ENCODE assay signal across 9 cellular contexts in the genomic region with DNA sequence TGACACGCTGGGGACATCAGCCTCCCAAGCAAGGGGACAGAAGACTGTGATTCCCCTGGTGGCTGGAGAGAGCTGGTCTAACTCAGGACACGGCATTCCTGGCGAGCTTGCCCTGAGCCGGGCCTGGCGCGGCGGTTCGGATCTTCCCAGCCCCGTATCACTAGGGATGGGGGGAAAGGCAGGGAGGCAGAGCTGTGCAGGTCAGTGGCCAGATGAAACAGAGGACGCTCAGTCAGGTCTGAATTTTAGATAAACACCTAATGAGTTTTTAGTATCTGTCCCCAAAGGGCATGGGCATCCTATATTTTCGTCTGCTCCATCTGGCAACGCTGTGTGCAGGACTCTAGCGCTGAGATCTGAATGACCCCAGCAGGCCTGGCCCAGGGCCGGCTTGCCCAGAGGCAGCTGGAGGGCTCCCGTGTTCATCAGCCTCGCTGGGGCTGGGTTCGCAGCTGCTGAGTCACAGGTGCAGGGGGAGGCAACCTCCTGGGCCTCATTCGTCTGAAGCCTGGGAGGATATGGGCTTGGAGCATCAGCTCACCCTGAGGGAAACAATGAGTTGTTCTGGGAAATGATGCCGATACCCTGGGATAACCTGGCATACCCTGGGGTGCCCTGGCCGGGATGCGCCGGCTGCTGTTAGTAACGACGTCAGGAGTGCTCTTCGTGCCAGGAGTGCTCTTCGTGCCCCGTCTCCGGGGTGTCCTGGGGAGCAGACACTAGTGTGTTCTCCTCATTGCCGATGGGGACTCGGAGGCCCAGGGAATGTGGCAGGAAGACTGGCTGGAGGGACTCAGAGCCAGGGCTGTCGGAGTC. TPM values are rescaled to one million over a fixed set of nuclear protein-coding genes. Genes with fewer than 3 reads are reported as not detected.
DNase-seq lines count a peak whose midpoint lies in the region; ATAC-seq and TF ChIP-seq lines count a peak whose summit lies in the region.
"Had no signal": no experiment of that assay in that cellular context is flagged by ENCODE, and none has a peak within 500 bp of the region (broad histone marks: within the 10 kb centered on the region; RNA-seq: fewer than 3 reads in every experiment).

No MANE protein-coding gene starts in this region.

- DNase-seq in MCF 10A (ENCODE audit: unreplicated experiment), result peak; percentile 92
- DNase-seq in mammary epithelial cell, result no peak
- DNase-seq in PC-3, result peak; percentile 81
- DNase-seq in fibroblast of mammary gland (ENCODE audit: low read depth), result peak; percentile 50
- DNase-seq in stimulated activated CD4-positive, alpha-beta T cell treated with anti-CD3 and anti-CD28 coated beads, Interleukin-4, amount 100 ng/mL, for 24 hours, result no peak
- no peak for DNase-seq in Kasumi-1 (lab: John Stamatoyannopoulos, UW)
- DNase-seq in progenitor cell of endocrine pancreas (ENCODE audit: low spot score, unreplicated experiment), result no peak

- H3K36me3 ChIP-seq in mammary epithelial cell (ENCODE audit: insufficient read depth, low read length) (no peaks in the 10 kb centered on the region), PC-3 (ENCODE audit: low read depth, low read length) (peaks cover 3% of the 10 kb centered on the region; the same call in 1 of the 2 replicates), skeletal muscle satellite cell (ENCODE audit: insufficient read depth, low read length) (no peaks in the 10 kb centered on the region)
- H3K36me3 ChIP-seq: thoracic aorta had no signal

- ATAC-seq in PC-3, result peak; percentile 91

- POLR2A ChIA-PET in MCF 10A (lab: Yijun Ruan, JAX) (interaction anchor here (0.5 kb wide), 1 partner anchor 215 kb away, joined by 4 read pairs; no protein-coding TSS in a partner anchor), PC-3 (lab: Charles Lee; ENCODE audit: unreplicated experiment) (no interaction called here)

- H3K27me3 Mint-ChIP-seq in MCF 10A (ENCODE audit: insufficient read depth, unreplicated experiment) (no peaks in the 10 kb centered on the region), progenitor cell of endocrine pancreas (peaks cover 18% of the 10 kb centered on the region)

- H3K4me2 ChIP-seq in mammary epithelial cell (ENCODE audit: insufficient read depth, low read depth, low read length) (no peak overlapping the region), PC-3 (ENCODE audit: low read length) (peak overlapping the region; percentile 21), skeletal muscle satellite cell (ENCODE audit: low read length) (peak overlapping the region; percentile 66)

- H3K4me1 ChIP-seq in mammary epithelial cell (ENCODE audit: insufficient read depth, low read length) (no peaks in the 10 kb centered on the region), PC-3 (ENCODE audit: insufficient read depth, low read length) (peaks cover 26% of the 10 kb centered on the region), skeletal muscle satellite cell (ENCODE audit: control insufficient read depth, insufficient read depth, low read length) (peaks cover 9% of the 10 kb centered on the region)

- no peak overlapping the region for H3K27ac ChIP-seq in mammary epithelial cell (ENCODE audit: insufficient read depth, low read depth, low read length)
- H3K27ac ChIP-seq in PC-3 (ENCODE audit: low read length), result peak overlapping the region; percentile 27
- H3K27ac ChIP-seq: thoracic aorta had no signal

- in situ Hi-C loops in mammary epithelial cell (cut with MboI; ENCODE audit: low sequenced_read_pairs in 2 of 2), result no loop called here

- no peak for TF ChIP-seq CTCF in MCF 10A (IDR thresholded peaks at IDR 0.05; ENCODE audit: unreplicated experiment)
- TF ChIP-seq CTCF in mammary epithelial cell (conservative IDR thresholded peaks at IDR 0.05 in 1 of 2, IDR thresholded peaks at IDR 0.05 in 1 of 2; ENCODE audit: extremely low read depth in 1 of 2, insufficient read depth in 1 of 2, low read depth in 1 of 2, low read length in 2 of 2), result no peak
- no peak for TF ChIP-seq CTCF in PC-3 (conservative IDR thresholded peaks at IDR 0.05; ENCODE audit: low read depth, low read length)
- TF ChIP-seq CTCF in fibroblast of mammary gland (conservative IDR thresholded peaks at IDR 0.05; ENCODE audit: control insufficient read depth, insufficient read depth, low read depth, low read length), result no peak
- no peak for TF ChIP-seq CTCF in progenitor cell of endocrine pancreas (IDR thresholded peaks at IDR 0.05; ENCODE audit: unreplicated experiment)

- H4K20me1 ChIP-seq in mammary epithelial cell (ENCODE audit: insufficient read depth, low read length) (no peaks in the 10 kb centered on the region), PC-3 (ENCODE audit: low read length) (no peaks in the 10 kb centered on the region)

- intact Hi-C loops in MCF 10A (cut with micrococcal nuclease) (no loop called here), mammary epithelial cell (cut with micrococcal nuclease) (no loop called here), PC-3 (cut with micrococcal nuclease) (no loop called here)

- H3K79me2 ChIP-seq in mammary epithelial cell (ENCODE audit: insufficient read depth, low read length), result no peaks in the 10 kb centered on the region
- no peaks in the 10 kb centered on the region for H3K79me2 ChIP-seq in PC-3 (ENCODE audit: low read length)

- dilution Hi-C loops in mammary epithelial cell (cut with HindIII; ENCODE audit: low sequenced_read_pairs), result no loop called here

- no TSS peak for BruUV-seq in MCF 10A (replicated peaks; lab: Mats Ljungman, UMichigan)
- no TSS peak for BruUV-seq in mammary epithelial cell (replicated peaks; lab: Mats Ljungman, UMichigan)
- BruUV-seq in PC-3 (replicated peaks; lab: Mats Ljungman, UMichigan), result no TSS peak

- no peaks in the 10 kb centered on the region for H3K9me3 ChIP-seq in mammary epithelial cell (replicated peaks; ENCODE audit: insufficient read depth, low read length)
- peaks cover 13% of the 10 kb centered on the region; the same call in 1 of the 2 replicates for H3K9me3 ChIP-seq in PC-3 (ENCODE audit: low read length)
- peaks cover 8% of the 10 kb centered on the region for H3K9me3 ChIP-seq in skeletal muscle satellite cell (replicated peaks; ENCODE audit: low read length)

- no peaks in the 10 kb centered on the region for H3F3A ChIP-seq in PC-3 (ENCODE audit: low read length, unreplicated experiment)

- WGBS in mammary epithelial cell (ENCODE audit: low coverage, missing lambda C conversion rate), result 92% methylated on average over 30 of the region's 31 CpGs

- H3K9ac ChIP-seq in mammary epithelial cell (ENCODE audit: insufficient read depth, low read length) (no peak overlapping the region), PC-3 (ENCODE audit: low read length) (0 out of 2 replicates have a peak overlapping the region, but pooled peaks have one; percentile 5), skeletal muscle satellite cell (ENCODE audit: low read depth, low read length) (no peak overlapping the region)

- no peak overlapping the region for H3K4me3 ChIP-seq in mammary epithelial cell (replicated peaks in 1 of 3; ENCODE audit: insufficient read depth in 1 of 3, low read depth in 2 of 3, low read length in 3 of 3)
- no peak overlapping the region for H3K4me3 ChIP-seq in PC-3 (ENCODE audit: low read length)
- H3K4me3 ChIP-seq in fibroblast of mammary gland (ENCODE audit: control insufficient read depth, low read depth, low read length), result no peak overlapping the region
- H3K4me3 ChIP-seq in skeletal muscle satellite cell (ENCODE audit: low read length), result no peak overlapping the region
- H3K4me3 ChIP-seq: thoracic aorta had no signal

- H3K27me3 ChIP-seq in mammary epithelial cell (ENCODE audit: insufficient read depth, low read length) (no peaks in the 10 kb centered on the region), PC-3 (ENCODE audit: low read length) (no peaks in the 10 kb centered on the region), skeletal muscle satellite cell (ENCODE audit: control insufficient read depth, insufficient read depth, low read length) (peaks cover 9% of the 10 kb centered on the region)

- H3K4me1 Mint-ChIP-seq in MCF 10A (ENCODE audit: insufficient read depth, unreplicated experiment) (peaks cover 8% of the 10 kb centered on the region), progenitor cell of endocrine pancreas (ENCODE audit: low read depth) (no peaks in the 10 kb centered on the region)

- no peak overlapping the region for H2AFZ ChIP-seq in mammary epithelial cell (ENCODE audit: low read depth, low read length)
- H2AFZ ChIP-seq in PC-3 (ENCODE audit: low read length), result peak overlapping the region; percentile 14; the same call in 1 of the 2 replicates

- H3K36me3 Mint-ChIP-seq in MCF 10A (ENCODE audit: insufficient read depth, unreplicated experiment) (no peaks in the 10 kb centered on the region), progenitor cell of endocrine pancreas (ENCODE audit: insufficient read depth) (no peaks in the 10 kb centered on the region)

- H3K27ac Mint-ChIP-seq in MCF 10A (ENCODE audit: low read depth, unreplicated experiment) (no peak overlapping the region), progenitor cell of endocrine pancreas (no peak overlapping the region)

- H3K9me3 Mint-ChIP-seq in MCF 10A (ENCODE audit: unreplicated experiment), result peaks cover 19% of the 10 kb centered on the region
- H3K9me3 Mint-ChIP-seq in progenitor cell of endocrine pancreas (ENCODE audit: low read depth), result peaks cover 12% of the 10 kb centered on the region

- no peaks in the 10 kb centered on the region for H3K9me2 ChIP-seq in PC-3 (replicated peaks; ENCODE audit: low read length)

- H3K4me3 Mint-ChIP-seq in MCF 10A (ENCODE audit: unreplicated experiment) (no peak overlapping the region), progenitor cell of endocrine pancreas (ENCODE audit: low read depth) (no peak overlapping the region)

- CTCF ChIA-PET in MCF 10A (lab: Yijun Ruan, JAX), result interaction anchor here (1.2 kb wide), 1 partner anchor 138 kb away, joined by 3 read pairs; no protein-coding TSS in a partner anchor
- CTCF ChIA-PET in mammary epithelial cell (lab: Charles Lee; ENCODE audit: low non-redundant PET), result no interaction called here
- CTCF ChIA-PET in PC-3 (lab: Charles Lee), result no interaction called here

RNA-seq across cellular contexts. Expression of gene HPCAL1, which starts 48.1 kb away (rescaled TPM):
- total RNA-seq in MCF 10A (2022), result 136 and 144 TPM in 2 replicates
- 10 to 100 TPM; 26.3 to 82.8 TPM for total RNA-seq in mammary epithelial cell
- 75.1 TPM for polyA plus RNA-seq in mammary epithelial cell
- polyA minus RNA-seq in mammary epithelial cell, result 56.5 TPM
- 312 and 339 TPM in 2 replicates for total RNA-seq in PC-3 (2014; rRNA removed)
- total RNA-seq in skeletal muscle satellite cell (2012; rRNA removed), result 24.2 and 28.4 TPM in 2 replicates
- total RNA-seq in progenitor cell of endocrine pancreas, result 16.5 and 16.8 TPM in 2 replicates

Comparison
In these comparisons a context has a peak if more than half of its experiments do, and no peak if none do; other contexts are left out.
1. DNase-seq: peak in MCF 10A (single experiment), PC-3 (single experiment) and fibroblast of mammary gland (single experiment); none in mammary epithelial cell (single experiment), stimulated activated CD4-positive, alpha-beta T cell treated with anti-CD3 and anti-CD28 coated beads, Interleukin-4, amount 100 ng/mL, for 24 hours (single experiment), Kasumi-1 (0 of 2) and progenitor cell of endocrine pancreas (single experiment).